Comparison of ENCODE assay signal across 7 cellular contexts in genomic region chr11:65898656-65899355, GRCh38. TPM values are rescaled to one million over a fixed set of nuclear protein-coding genes. Genes with fewer than 3 reads are reported as not detected.
DNase-seq lines count a peak whose midpoint lies in the region; ATAC-seq and TF ChIP-seq lines count a peak whose summit lies in the region.
"Had no signal": no experiment of that assay in that cellular context is flagged by ENCODE, and none has a peak within 500 bp of the region (broad histone marks: within the 10 kb centered on the region; RNA-seq: fewer than 3 reads in every experiment).

No MANE protein-coding gene starts in this region.

- peaks cover 53% of the 10 kb centered on the region for H4K20me1 ChIP-seq in SK-N-SH (ENCODE audit: insufficient read depth)

- TF ChIP-seq EP300 in SK-N-SH (IDR thresholded peaks at IDR 0.05; ENCODE audit: borderline replicate concordance in 1 of 2, low read depth in 1 of 2, low read length in 1 of 2), result no peak

- no peaks in the 10 kb centered on the region for H3K9me3 ChIP-seq in SK-N-SH

- peak overlapping the region; percentile 97 for H3K9ac ChIP-seq in SK-N-SH

- H3K27me3 Mint-ChIP-seq in stimulated activated naive CD8-positive, alpha-beta T cell treated with anti-CD3 and anti-CD28 coated beads, Interleukin-15, amount 100 ng/mL, for 72 hours, result peaks cover 14% of the 10 kb centered on the region

- H3K27me3 ChIP-seq in SK-N-SH (ENCODE audit: insufficient read depth), result no peaks in the 10 kb centered on the region

- CTCF ChIA-PET in SK-N-SH (lab: Yijun Ruan, JAX), result interaction anchor here (0.6 to 4.6 kb wide), 5 partner anchors 10 to 67 kb away, joined by 3 to 36 read pairs (median 20); partner anchors contain the start of genes CCDC85B and FIBP

- 27% methylated on average over 8 of the region's 28 CpGs for WGBS in SK-N-SH (ENCODE audit: low lambda C conversion rate)

- peak overlapping the region; percentile 95 to 98 for H3K27ac Mint-ChIP-seq in stimulated activated naive CD8-positive, alpha-beta T cell treated with anti-CD3 and anti-CD28 coated beads, Interleukin-15, amount 100 ng/mL, for 72 hours

- peak overlapping the region; percentile 89 for H3K4me2 ChIP-seq in SK-N-SH

- peak overlapping the region; percentile 59 to 82 for H3K4me3 ChIP-seq in SK-N-SH (ENCODE audit: low read depth in 2 of 2, low read length in 1 of 2)

- peaks cover 64% of the 10 kb centered on the region for H3F3A ChIP-seq in SK-N-SH (replicated peaks; ENCODE audit: insufficient read depth)

- peak overlapping the region; percentile 93 to 97 for H3K4me3 Mint-ChIP-seq in stimulated activated naive CD8-positive, alpha-beta T cell treated with anti-CD3 and anti-CD28 coated beads, Interleukin-15, amount 100 ng/mL, for 72 hours

- TF ChIP-seq RAD21 in SK-N-SH (IDR thresholded peaks at IDR 0.05; ENCODE audit: low read length), result no peak

- peaks cover 87% of the 10 kb centered on the region for H3K79me2 ChIP-seq in SK-N-SH (ENCODE audit: insufficient read depth)

- no peak for TF ChIP-seq CTCF in SK-N-SH (IDR thresholded peaks at IDR 0.05)

- ATAC-seq in SK-N-SH treated with all-trans-retinoic acid at 6 μM for 48 hours (no peak), HG02763 (IDR thresholded peaks at IDR 0.05; ENCODE audit: unreplicated experiment) (no peak)
- no peak for ATAC-seq in stimulated activated naive CD8-positive, alpha-beta T cell treated with anti-CD3 and anti-CD28 coated beads, Interleukin-15, amount 100 ng/mL, for 72 hours

- POLR2A ChIA-PET in SK-N-SH (lab: Yijun Ruan, JAX), result no interaction called here

- no peaks in the 10 kb centered on the region for H3K9me2 ChIP-seq in SK-N-SH

- H3K9me3 Mint-ChIP-seq in stimulated activated naive CD8-positive, alpha-beta T cell treated with anti-CD3 and anti-CD28 coated beads, Interleukin-15, amount 100 ng/mL, for 72 hours, result no peaks in the 10 kb centered on the region

- H2AFZ ChIP-seq in SK-N-SH (ENCODE audit: low read depth), result no peak overlapping the region

- H3K4me1 Mint-ChIP-seq in stimulated activated naive CD8-positive, alpha-beta T cell treated with anti-CD3 and anti-CD28 coated beads, Interleukin-15, amount 100 ng/mL, for 72 hours, result peaks cover 65% of the 10 kb centered on the region

- H3K4me1 ChIP-seq in SK-N-SH (ENCODE audit: control insufficient read depth in 1 of 2, insufficient read depth in 2 of 2, low read depth in 1 of 2, low read length in 1 of 2), result peaks cover 6 to 47% of the 10 kb centered on the region in 2 experiments; a peak in 3 of 4 replicates

- peak overlapping the region in 1 of 2 experiments; percentile 95; a peak in 3 of 4 replicates for H3K27ac ChIP-seq in SK-N-SH (ENCODE audit: low read depth in 2 of 2, low read length in 1 of 2)
- H3K27ac ChIP-seq: 22Rv1 had no signal

- DNase-seq in SK-N-SH, result no peak
- peak; percentile 28 for DNase-seq in fibroblast of gingiva (ENCODE audit: low read depth)
- DNase-seq in stimulated activated naive CD8-positive, alpha-beta T cell treated with anti-CD3 and anti-CD28 coated beads, Interleukin-15, amount 100 ng/mL, for 72 hours, result no peak
- no peak for DNase-seq in GDM1 (lab: John Stamatoyannopoulos, UW)

- H3K36me3 ChIP-seq in SK-N-SH (replicated peaks in 1 of 2; ENCODE audit: control insufficient read depth in 1 of 2, insufficient read depth in 2 of 2, low read length in 1 of 2), result peaks cover 0 to 35% of the 10 kb centered on the region in 2 experiments

TF ChIP-seq in SK-N-SH, 30 proteins besides CTCF, POLR2A, EP300 and RAD21 (continues in another document):
- no peak for TF ChIP-seq PBX3 (IDR thresholded peaks at IDR 0.05)
- TF ChIP-seq MXI1 (IDR thresholded peaks at IDR 0.05; ENCODE audit: low read depth, low read length), result no peak
- TF ChIP-seq ZBTB33 (IDR thresholded peaks at IDR 0.05; ENCODE audit: borderline replicate concordance, low read depth), result no peak
- TF ChIP-seq ELF1 (IDR thresholded peaks at IDR 0.05), result peak; percentile 64; the same call in 1 of the 2 replicates
- TF ChIP-seq RXRA (IDR thresholded peaks at IDR 0.05; ENCODE audit: borderline replicate concordance, low read depth), result no peak
- TF ChIP-seq FOXM1 (IDR thresholded peaks at IDR 0.05; ENCODE audit: low read depth), result no peak
- TF ChIP-seq TAF1 (IDR thresholded peaks at IDR 0.05; ENCODE audit: borderline replicate concordance, low read depth, low read length), result peak; percentile 40; the same call in 1 of the 2 replicates

TF ChIP-seq in SK-N-SH treated with all-trans-retinoic acid at 6 μM for 48 hours, 23 proteins besides CTCF, POLR2A, EP300 and RAD21:
- TF ChIP-seq ARNTL (CRISPR knock-in tag; IDR thresholded peaks at IDR 0.05; ENCODE audit: borderline replicate concordance, low read depth), result no peak
- TF ChIP-seq TSHZ2 (CRISPR knock-in tag; IDR thresholded peaks at IDR 0.05), result no peak
- TF ChIP-seq ZNF70 (CRISPR knock-in tag; IDR thresholded peaks at IDR 0.05), result no peak
- TF ChIP-seq ZFP3 (CRISPR knock-in tag; IDR thresholded peaks at IDR 0.05), result no peak
- TF ChIP-seq SNAI2 (CRISPR knock-in tag; IDR thresholded peaks at IDR 0.05), result no peak
- no peak for TF ChIP-seq RARB (CRISPR knock-in tag; IDR thresholded peaks at IDR 0.05)
- TF ChIP-seq BACH2 (CRISPR knock-in tag; IDR thresholded peaks at IDR 0.05; ENCODE audit: borderline replicate concordance), result no peak
- no peak for TF ChIP-seq ZFP30 (CRISPR knock-in tag; IDR thresholded peaks at IDR 0.05)
- no peak for TF ChIP-seq GLIS3 (CRISPR knock-in tag; IDR thresholded peaks at IDR 0.05)
- TF ChIP-seq ZNF565 (CRISPR knock-in tag; conservative IDR thresholded peaks at IDR 0.05; ENCODE audit: low read depth), result no peak
- TF ChIP-seq TOX (CRISPR knock-in tag; IDR thresholded peaks at IDR 0.05; ENCODE audit: borderline replicate concordance), result no peak
- TF ChIP-seq OSR1 (CRISPR knock-in tag; IDR thresholded peaks at IDR 0.05), result no peak
- TF ChIP-seq TCF4 (CRISPR knock-in tag; IDR thresholded peaks at IDR 0.05; ENCODE audit: borderline replicate concordance), result no peak
- TF ChIP-seq POU6F1 (CRISPR knock-in tag; IDR thresholded peaks at IDR 0.05; ENCODE audit: borderline replicate concordance, low read depth), result no peak

RNA-seq across cellular contexts. Expression of gene FOSL1, which starts 1.4 kb away (rescaled TPM):
- polyA plus RNA-seq in SK-N-SH (2012; rRNA removed), result 17.9 and 30.1 TPM in 2 replicates
- polyA plus RNA-seq in SK-N-SH (2012; cell fraction: cytosol; rRNA removed), result 18.1 and 21.6 TPM in 2 replicates
- 28.3 and 39.9 TPM in 2 replicates for polyA plus RNA-seq in SK-N-SH (2012; cell fraction: nucleus; rRNA removed)

RNA-seq across cellular contexts. Expression of gene CCDC85B, which starts 8.3 kb away (rescaled TPM):
- polyA plus RNA-seq in SK-N-SH (2012; rRNA removed), result 34.2 and 52.8 TPM in 2 replicates
- 31.2 and 38.6 TPM in 2 replicates for polyA plus RNA-seq in SK-N-SH (2012; cell fraction: cytosol; rRNA removed)
- 19.2 and 56.3 TPM in 2 replicates for polyA plus RNA-seq in SK-N-SH (2012; cell fraction: nucleus; rRNA removed)

RNA-seq across cellular contexts. Expression of gene FIBP, which starts 10.5 kb away (rescaled TPM):
- polyA plus RNA-seq in SK-N-SH (2012; rRNA removed), result 159 and 190 TPM in 2 replicates
- polyA plus RNA-seq in SK-N-SH (2012; cell fraction: cytosol; rRNA removed), result 120 and 135 TPM in 2 replicates
- polyA plus RNA-seq in SK-N-SH (2012; cell fraction: nucleus; rRNA removed), result 194 and 217 TPM in 2 replicates

RNA-seq across cellular contexts. Expression of gene CTSW, which starts 19.2 kb away (rescaled TPM):
- 0.49 and 0.68 TPM in 2 replicates for polyA plus RNA-seq in SK-N-SH (2012; rRNA removed)
- polyA plus RNA-seq in SK-N-SH (2012; cell fraction: cytosol; rRNA removed), result 0.22 and 0.29 TPM in 2 replicates
- 0.59 and 0.62 TPM in 2 replicates for polyA plus RNA-seq in SK-N-SH (2012; cell fraction: nucleus; rRNA removed)

RNA-seq across cellular contexts. Expression of gene C11orf68, which starts 20.1 kb away (rescaled TPM):
- polyA plus RNA-seq in SK-N-SH (2012; rRNA removed), result 54.4 and 65.3 TPM in 2 replicates
- 23.7 and 37.0 TPM in 2 replicates for polyA plus RNA-seq in SK-N-SH (2012; cell fraction: cytosol; rRNA removed)
- polyA plus RNA-seq in SK-N-SH (2012; cell fraction: nucleus; rRNA removed), result 54.3 and 73.9 TPM in 2 replicates
